11 cellular contexts compared by ENCODE assay signal in genomic region chr5:150626853-150627276, GRCh38. TPM values are rescaled to one million over a fixed set of nuclear protein-coding genes. Genes with fewer than 3 reads are reported as not detected.
A peak's percentile ranks its signal among the peaks of the same experiment; 100 is the strongest.
DNase-seq lines count a peak whose midpoint lies in the region; ATAC-seq and TF ChIP-seq lines count a peak whose summit lies in the region.
"Had no signal": no experiment of that assay in that cellular context is flagged by ENCODE, and none has a peak within 500 bp of the region (broad histone marks: within the 10 kb centered on the region; RNA-seq: fewer than 3 reads in every experiment).

No MANE protein-coding gene starts in this region.

- peak overlapping the region; percentile 85 to 90 for H3K27ac ChIP-seq in uterus

- peak; percentile 31 for ATAC-seq in omental fat pad (ENCODE audit: low FRiP score)
- ATAC-seq: activated CD4-positive, alpha-beta T cell treated with anti-CD3 and anti-CD28 coated beads for 36 hours had no signal

- TF ChIP-seq CTCF in omental fat pad (IDR thresholded peaks at IDR 0.05) (no peak), uterus (IDR thresholded peaks at IDR 0.05) (no peak)

- peak; percentile 22 to 35 for TF ChIP-seq POLR2A in uterus (IDR thresholded peaks at IDR 0.05)

- no peaks in the 10 kb centered on the region for H3K27me3 ChIP-seq in uterus

- intact Hi-C loops in head of caudate nucleus (cut with DNase I) (no loop called here), uterus (cut with DNase I; ENCODE audit: low total_unique reads) (no loop called here)

- no peak overlapping the region for H3K4me3 ChIP-seq in uterus

- peak; percentile 46 for DNase-seq in amniotic epithelial cell (ENCODE audit: low read depth)
- DNase-seq in head of caudate nucleus, result peak in 39 of 42 donors; percentile 37 to 92 (median 74)
- DNase-seq in omental fat pad (ENCODE audit: low spot score), result no peak
- DNase-seq in uterus, result peak in 1 of 2 donors; percentile 66
- no peak for DNase-seq in HuH-7.5 (ENCODE audit: low spot score)
- no peak for DNase-seq in NCI-H526 treated with DMSO at 0.1 percent for 48 hours (lab: John Stamatoyannopoulos, UW)
- DNase-seq in NCI-H2107 (lab: John Stamatoyannopoulos, UW), result no peak
- DNase-seq: activated CD4-positive, alpha-beta T cell treated with anti-CD3 and anti-CD28 coated beads for 36 hours; activated naive CD4-positive, alpha-beta T cell treated with Interleukin-2 at 50 U/mL for 16 hours; NCI-H1930; SHP77 treated with DMSO at 0.1 percent for 48 hours had no signal

- H3K4me1 ChIP-seq in uterus, result peaks cover 0 to 5% of the 10 kb centered on the region in 2 donors

- no peaks in the 10 kb centered on the region for H3K36me3 ChIP-seq in uterus

- H3K9me3 ChIP-seq in uterus, result no peaks in the 10 kb centered on the region

RNA-seq across cellular contexts. Expression of gene SYNPO, which starts 13.6 kb away (rescaled TPM):
- 10 to 100 TPM; 12.2 to 43.6 (median 26.1) TPM for total RNA-seq in omental fat pad
- total RNA-seq in uterus, result 100 to 1,000 TPM in 1 of 4 donors, 10 to 100 TPM in 1, 1 to 10 TPM in 2; 3.6 to 146 (median 10.6) TPM

RNA-seq across cellular contexts. Expression of gene MYOZ3, which starts 34.2 kb away (rescaled TPM):
- total RNA-seq in omental fat pad, result 1 to 10 TPM in 1 of 4 donors, under 1 TPM in 2, not detected in 1; 0.28 to 1.7 (median 0.56) TPM
- 10 to 100 TPM in 1 of 4 donors, 1 to 10 TPM in 2, not detected in 1; 3.2 to 69.1 (median 3.4) TPM for total RNA-seq in uterus

Comparison
In these comparisons a context has a peak if more than half of its experiments do, and no peak if none do; other contexts are left out.
1. DNase-seq: peak in amniotic epithelial cell (single experiment) and head of caudate nucleus (39 of 42); none in omental fat pad (single experiment), HuH-7.5 (single experiment), NCI-H526 treated with DMSO at 0.1 percent for 48 hours (single experiment) and NCI-H2107 (single experiment).